In genomic region chr7:44326261-44327125, GRCh38 we compare ENCODE assay signal across 20 cellular contexts. TPM values are rescaled to one million over a fixed set of nuclear protein-coding genes. Genes with fewer than 3 reads are reported as not detected.
A peak's percentile ranks its signal among the peaks of the same experiment; 100 is the strongest.
DNase-seq lines count a peak whose midpoint lies in the region; ATAC-seq, FAIRE-seq and TF ChIP-seq lines count a peak whose summit lies in the region.
"Had no signal": no experiment of that assay in that cellular context is flagged by ENCODE, and none has a peak within 500 bp of the region (broad histone marks: within the 10 kb centered on the region; RNA-seq: fewer than 3 reads in every experiment).

No MANE protein-coding gene starts in this region.

- H4K8ac ChIP-seq in H9 (replicated peaks; ENCODE audit: insufficient read length, low read depth, low read length) = no peak overlapping the region

- H2BK5ac ChIP-seq in H9 (ENCODE audit: insufficient read length, low read length) = no peak overlapping the region

- no peak overlapping the region for H3K4me3 ChIP-seq in osteoblast (ENCODE audit: insufficient read depth, low read length)
- H3K4me3 ChIP-seq: mucosa of descending colon had no signal

- H3K14ac ChIP-seq in H9 (ENCODE audit: insufficient read depth, low read length) = no peak overlapping the region; the same call in 1 of the 2 replicates

- H2BK20ac ChIP-seq in H9 (ENCODE audit: low read depth, low read length, poor library complexity, severe bottlenecking) = no peak overlapping the region

- H3K4me1 ChIP-seq in H9 (ENCODE audit: insufficient read depth, low read length) = no peaks in the 10 kb centered on the region
- no peaks in the 10 kb centered on the region for H3K4me1 ChIP-seq in osteoblast (ENCODE audit: insufficient read depth, low read length)
- H3K4me1 ChIP-seq: pancreas had no signal

- peaks cover 2% of the 10 kb centered on the region for H3K36me3 Mint-ChIP-seq in T-helper 2 cell treated with Interferon-gamma antibody and Interleukin-4, amounts not matched to agents 5 μg/mL and 100 μg/mL, for 36 hours (ENCODE audit: low read depth)
- H3K36me3 Mint-ChIP-seq in H9 (ENCODE audit: insufficient read depth in 1 of 3, low read depth in 3 of 3) (no peaks in the 10 kb centered on the region; a peak in 1 of 7 replicates), chondrocyte (ENCODE audit: low read depth) (peaks cover 2% of the 10 kb centered on the region)
- H3K36me3 Mint-ChIP-seq in activated T-cell treated with anti-CD3 and anti-CD28 coated beads, Interleukin-2, amount 50 U/mL, for 24 hours (ENCODE audit: low read depth) = no peaks in the 10 kb centered on the region
- H3K36me3 Mint-ChIP-seq: CD4-positive, alpha-beta memory T cell had no signal

- no peak overlapping the region for H4K5ac ChIP-seq in H9 (ENCODE audit: insufficient read length, low read depth, low read length)

- no peak overlapping the region for H3K23ac ChIP-seq in H9 (ENCODE audit: insufficient read length, low read depth, low read length)

- H3K9me3 ChIP-seq in H9 (ENCODE audit: control insufficient read depth, low read depth, low read length) (no peaks in the 10 kb centered on the region), osteoblast (ENCODE audit: low read depth, low read length) (no peaks in the 10 kb centered on the region)
- H3K9me3 ChIP-seq: esophagus squamous epithelium, mucosa of descending colon, pancreas, tibial artery had no signal

- H3K27me3 Mint-ChIP-seq in T-helper 2 cell treated with Interferon-gamma antibody and Interleukin-4, amounts not matched to agents 5 μg/mL and 100 μg/mL, for 36 hours (ENCODE audit: low read depth) = peaks cover 46% of the 10 kb centered on the region
- H3K27me3 Mint-ChIP-seq in H9 (ENCODE audit: low read depth) (peaks cover 73% of the 10 kb centered on the region), chondrocyte (ENCODE audit: low read depth) (peaks cover 30% of the 10 kb centered on the region)
- H3K27me3 Mint-ChIP-seq in activated T-cell treated with anti-CD3 and anti-CD28 coated beads, Interleukin-2, amount 50 U/mL, for 24 hours = peaks cover 44% of the 10 kb centered on the region

- no peak overlapping the region for H3K27ac Mint-ChIP-seq in T-helper 2 cell treated with Interferon-gamma antibody and Interleukin-4, amounts not matched to agents 5 μg/mL and 100 μg/mL, for 36 hours
- H3K27ac Mint-ChIP-seq in H9 = no peak overlapping the region
- no peak overlapping the region for H3K27ac Mint-ChIP-seq in chondrocyte (ENCODE audit: unreplicated experiment)
- no peak overlapping the region for H3K27ac Mint-ChIP-seq in activated T-cell treated with anti-CD3 and anti-CD28 coated beads, Interleukin-2, amount 50 U/mL, for 24 hours
- H3K27ac Mint-ChIP-seq: CD4-positive, alpha-beta memory T cell had no signal

- no peak for ATAC-seq in HG02840 (IDR thresholded peaks at IDR 0.05; ENCODE audit: low FRiP score, unreplicated experiment)
- ATAC-seq: mucosa of descending colon had no signal

- H2BK120ac ChIP-seq in H9 (ENCODE audit: low read depth, low read length, poor library complexity, severe bottlenecking) = no peak overlapping the region

- H2AFZ ChIP-seq in H9 (ENCODE audit: low read length) (no peak overlapping the region), osteoblast (ENCODE audit: low read length) (no peak overlapping the region)

- H3K36me3 ChIP-seq in osteoblast (ENCODE audit: insufficient read depth, low read length) = no peaks in the 10 kb centered on the region
- H3K36me3 ChIP-seq: esophagus squamous epithelium, pancreas, tibial artery, WERI-Rb-1 had no signal

- no peak overlapping the region for H3T11ph ChIP-seq in H9 (ENCODE audit: low read length)

- peaks cover 31% of the 10 kb centered on the region; the same call in 1 of the 2 replicates for H3K27me3 ChIP-seq in H9 (ENCODE audit: insufficient read depth, low read length)
- peaks cover 35% of the 10 kb centered on the region for H3K27me3 ChIP-seq in osteoblast (ENCODE audit: insufficient read depth, low read length)
- H3K27me3 ChIP-seq: pancreas had no signal

- H3K4ac ChIP-seq in H9 (ENCODE audit: low read depth, low read length) = no peak overlapping the region

- peaks cover 5% of the 10 kb centered on the region for H3K23me2 ChIP-seq in H9 (ENCODE audit: insufficient read length, low read depth, low read length, poor library complexity, severe bottlenecking)

- DNase-seq in T-helper 2 cell treated with Interferon-gamma antibody and Interleukin-4, amounts not matched to agents 5 μg/mL and 100 μg/mL, for 36 hours (ENCODE audit: low spot score) = no peak
- no peak for DNase-seq in T-helper 2 cell
- no peak for DNase-seq in H9
- DNase-seq in chondrocyte (ENCODE audit: low spot score) = no peak
- peak; percentile 39 for DNase-seq in osteoblast (ENCODE audit: insufficient read length, low spot score, missing footprints)
- DNase-seq in activated T-cell treated with anti-CD3 and anti-CD28 coated beads, Interleukin-2, amount 50 U/mL, for 24 hours = no peak
- DNase-seq in D721Med (ENCODE audit: insufficient read length, low spot score) = no peak
- DNase-seq: CD4-positive, alpha-beta memory T cell; esophagus squamous epithelium; Karpas-422; mucosa of descending colon; NCI-H1436; stimulated activated CD4-positive, alpha-beta T cell treated with anti-CD3 and anti-CD28 coated beads, Interleukin-4, amount 100 ng/mL, for 4 hours had no signal

- H4K91ac ChIP-seq in H9 (ENCODE audit: insufficient read length, low read depth, low read length) = no peak overlapping the region

- no peak overlapping the region for H2BK15ac ChIP-seq in H9 (ENCODE audit: low read depth, low read length)

- H4K20me1 ChIP-seq in H9 (ENCODE audit: control insufficient read depth, insufficient read depth, insufficient read length) (no peaks in the 10 kb centered on the region), osteoblast (ENCODE audit: insufficient read depth, low read length) (no peaks in the 10 kb centered on the region)

- no CpG with 5 or more reads among the region's 12 CpGs for WGBS in H9 (ENCODE audit: extremely low coverage, insufficient read length, low lambda C conversion rate)

- no peak overlapping the region for H3K9ac ChIP-seq in H9 (ENCODE audit: extremely low read depth, insufficient read length, low read length)

- H3K4me2 ChIP-seq in H9 (ENCODE audit: insufficient read depth, insufficient read length, low read length) (peak overlapping the region; percentile 41), osteoblast (ENCODE audit: insufficient read depth, low read length) (no peak overlapping the region)

- H2BK12ac ChIP-seq in H9 (ENCODE audit: insufficient read length, low read depth, low read length) = no peak overlapping the region

- no peaks in the 10 kb centered on the region for H3K79me1 ChIP-seq in H9 (ENCODE audit: insufficient read depth, low read depth, low read length, poor library complexity, severe bottlenecking)

- peaks cover 3% of the 10 kb centered on the region for H3K4me1 Mint-ChIP-seq in T-helper 2 cell treated with Interferon-gamma antibody and Interleukin-4, amounts not matched to agents 5 μg/mL and 100 μg/mL, for 36 hours (ENCODE audit: low read depth)
- H3K4me1 Mint-ChIP-seq in H9 (peaks cover 11 to 25% of the 10 kb centered on the region in 2 experiments), chondrocyte (ENCODE audit: low read depth) (peaks cover 7% of the 10 kb centered on the region)
- H3K4me1 Mint-ChIP-seq in activated T-cell treated with anti-CD3 and anti-CD28 coated beads, Interleukin-2, amount 50 U/mL, for 24 hours (ENCODE audit: low read depth) = peaks cover 7% of the 10 kb centered on the region

- H3K56ac ChIP-seq in H9 (ENCODE audit: insufficient read length, low read depth, low read length) = no peak overlapping the region

- no peaks in the 10 kb centered on the region for H3K9me3 Mint-ChIP-seq in T-helper 2 cell treated with Interferon-gamma antibody and Interleukin-4, amounts not matched to agents 5 μg/mL and 100 μg/mL, for 36 hours
- H3K9me3 Mint-ChIP-seq in H9 = no peaks in the 10 kb centered on the region; a peak in 1 of 5 replicates
- H3K9me3 Mint-ChIP-seq in chondrocyte (ENCODE audit: low read depth) = no peaks in the 10 kb centered on the region
- no peaks in the 10 kb centered on the region for H3K9me3 Mint-ChIP-seq in activated T-cell treated with anti-CD3 and anti-CD28 coated beads, Interleukin-2, amount 50 U/mL, for 24 hours

- no peak overlapping the region for H2AK5ac ChIP-seq in H9 (ENCODE audit: insufficient read length, low read length)

- TF ChIP-seq CTCF in H9 (conservative IDR thresholded peaks at IDR 0.05) = no peak
- TF ChIP-seq CTCF in chondrocyte (IDR thresholded peaks at IDR 0.05) = no peak
- no peak for TF ChIP-seq CTCF in osteoblast (IDR thresholded peaks at IDR 0.05; ENCODE audit: extremely low read depth, low read depth, low read length)
- no peak for TF ChIP-seq CTCF in D721Med (IDR thresholded peaks at IDR 0.05; ENCODE audit: insufficient read depth, missing control alignments)

- no peak overlapping the region for H3K18ac ChIP-seq in H9 (ENCODE audit: insufficient read length, low read depth, low read length)

- H3K79me2 ChIP-seq in H9 (ENCODE audit: insufficient read depth, low read length) (no peaks in the 10 kb centered on the region), osteoblast (ENCODE audit: insufficient read depth, low read length) (no peaks in the 10 kb centered on the region)

- no peak for FAIRE-seq in D721Med (lab: Jason Lieb, UNC)
- FAIRE-seq: pancreas had no signal

- H3K27ac ChIP-seq in H9 (ENCODE audit: insufficient read length, low read depth, low read length) (no peak overlapping the region), osteoblast (ENCODE audit: low read depth, low read length) (no peak overlapping the region)
- H3K27ac ChIP-seq: esophagus squamous epithelium, pancreas, RWPE1, skin epidermis, tibial artery, WERI-Rb-1 had no signal

- peak overlapping the region; percentile 21 for H3K4me3 Mint-ChIP-seq in T-helper 2 cell treated with Interferon-gamma antibody and Interleukin-4, amounts not matched to agents 5 μg/mL and 100 μg/mL, for 36 hours
- H3K4me3 Mint-ChIP-seq in H9 = peak overlapping the region; percentile 26 to 73; a peak in 2 of 5 replicates
- peak overlapping the region; percentile 4 for H3K4me3 Mint-ChIP-seq in chondrocyte (ENCODE audit: unreplicated experiment)
- no peak overlapping the region for H3K4me3 Mint-ChIP-seq in activated T-cell treated with anti-CD3 and anti-CD28 coated beads, Interleukin-2, amount 50 U/mL, for 24 hours

RNA-seq across cellular contexts. Expression of gene CAMK2B, which starts 1.1 kb away (rescaled TPM):
- total RNA-seq in H9 (2021) = 0.17 and 0.24 TPM in 2 replicates
- total RNA-seq in chondrocyte = 0.27 to 0.82 TPM (median 0.48 TPM) in 3 replicates
- not detected in 2 replicates for total RNA-seq in osteoblast
- total RNA-seq: CD4-positive, alpha-beta memory T cell; kidney epithelial cell had no signal
